ENCODE assay signal across 9 cellular contexts in genomic region chr9:21993893-21994525, GRCh38. TPM values are rescaled to one million over a fixed set of nuclear protein-coding genes. Genes with fewer than 3 reads are reported as not detected.
DNase-seq lines count a peak whose midpoint lies in the region; ATAC-seq and TF ChIP-seq lines count a peak whose summit lies in the region.
"Had no signal": no experiment of that assay in that cellular context is flagged by ENCODE, and none has a peak within 500 bp of the region (broad histone marks: within the 10 kb centered on the region; RNA-seq: fewer than 3 reads in every experiment).

CDKN2A (minus strand) TSS chr9:21994392.

- H3K36me3 ChIP-seq in muscle layer of duodenum (ENCODE audit: control insufficient read depth in 1 of 2, insufficient read depth in 2 of 2, low read length in 2 of 2) = peaks cover 0 to 3% of the 10 kb centered on the region in 2 donors

- no peaks in the 10 kb centered on the region for H3K9me3 Mint-ChIP-seq in endothelial cell (ENCODE audit: unreplicated experiment)

- CTCF ChIA-PET in HEK293T (lab: Yijun Ruan, JAX) = interaction anchor here (0.6 to 2.6 kb wide), 2 partner anchors 14 to 235 kb away, joined by 3 to 9 read pairs; no protein-coding TSS in a partner anchor

- peaks cover 27% of the 10 kb centered on the region for H3K27me3 Mint-ChIP-seq in endothelial cell (ENCODE audit: unreplicated experiment)

- peaks cover 0 to 13% of the 10 kb centered on the region in 2 donors for H3K4me1 ChIP-seq in muscle layer of duodenum (ENCODE audit: control insufficient read depth in 1 of 2, insufficient read depth in 2 of 2, low read length in 2 of 2)
- H3K4me1 ChIP-seq: A549 had no signal

- peak; percentile 49 for ATAC-seq in activated CD4-positive, CD25-positive, alpha-beta regulatory T cell treated with anti-CD3 and anti-CD28 coated beads, Interleukin-2, amount 50 U/mL, for 24 hours
- ATAC-seq: A549 had no signal

- H3K36me3 Mint-ChIP-seq in endothelial cell (ENCODE audit: low read depth, unreplicated experiment) = peaks cover 7% of the 10 kb centered on the region

- H3K9me3 ChIP-seq in muscle layer of duodenum (ENCODE audit: control insufficient read depth in 1 of 2, low read length in 2 of 2) = no peaks in the 10 kb centered on the region
- H3K9me3 ChIP-seq: A549 had no signal

- peak within 1 kb of the TSS; percentile 90 to 93 for H3K4me3 ChIP-seq in muscle layer of duodenum (ENCODE audit: low read depth in 1 of 2, low read length in 2 of 2)
- H3K4me3 ChIP-seq: A549 had no signal

- POLR2A ChIA-PET in HEK293T (lab: Yijun Ruan, JAX) = interaction anchor here (1.0 to 3.7 kb wide), 5 partner anchors 14 to 244 kb away, joined by 3 to 24 read pairs (median 4); partner anchors contain the start of gene CDKN2B

- DNase-seq in NCI-H1092 treated with DMSO at 0.1 percent for 48 hours (lab: John Stamatoyannopoulos, UW) (peak; percentile 98), NCI-H1092 (lab: John Stamatoyannopoulos, UW) (no peak), HEK293T (ENCODE audit: extremely low spot score) (no peak), NCI-H146 treated with DMSO at 0.1 percent for 48 hours (lab: John Stamatoyannopoulos, UW; ENCODE audit: unreplicated experiment) (peak; percentile 92), endothelial cell (ENCODE audit: low spot score) (peak; percentile 42), foreskin melanocyte (no peak)

- no peak for TF ChIP-seq CTCF in endothelial cell (IDR thresholded peaks at IDR 0.05; ENCODE audit: unreplicated experiment)

- peaks cover 26% of the 10 kb centered on the region for H3K27me3 ChIP-seq in muscle layer of duodenum (ENCODE audit: low read depth, low read length)

- H3K4me1 Mint-ChIP-seq in endothelial cell (ENCODE audit: unreplicated experiment) = peaks cover 16% of the 10 kb centered on the region

- peak within 1 kb of the TSS; percentile 68 for H3K27ac Mint-ChIP-seq in endothelial cell (ENCODE audit: unreplicated experiment)

- H3K27ac ChIP-seq in muscle layer of duodenum (ENCODE audit: low read length) = peak within 1 kb of the TSS; percentile 72
- H3K27ac ChIP-seq: A549 had no signal

- peak within 1 kb of the TSS; percentile 91 for H3K4me3 Mint-ChIP-seq in endothelial cell (ENCODE audit: unreplicated experiment)

TF ChIP-seq in HEK293T, 16 proteins besides CTCF, POLR2A, EP300 and RAD21:
- TF ChIP-seq L3MBTL2 (conservative IDR thresholded peaks at IDR 0.05) (peak; percentile 29; the same call in 1 of the 2 replicates), FOXA1 (IDR thresholded peaks at IDR 0.05) (no peak), TARDBP (IDR thresholded peaks at IDR 0.05) (no peak), ARNT (IDR thresholded peaks at IDR 0.05) (no peak), FOXM1 (IDR thresholded peaks at IDR 0.05; ENCODE audit: borderline replicate concordance) (no peak), FOXK2 (IDR thresholded peaks at IDR 0.05) (no peak), ELF4 (IDR thresholded peaks at IDR 0.05) (no peak), ZNF384 (IDR thresholded peaks at IDR 0.05) (no peak)
- TF ChIP-seq, protein P1, sequence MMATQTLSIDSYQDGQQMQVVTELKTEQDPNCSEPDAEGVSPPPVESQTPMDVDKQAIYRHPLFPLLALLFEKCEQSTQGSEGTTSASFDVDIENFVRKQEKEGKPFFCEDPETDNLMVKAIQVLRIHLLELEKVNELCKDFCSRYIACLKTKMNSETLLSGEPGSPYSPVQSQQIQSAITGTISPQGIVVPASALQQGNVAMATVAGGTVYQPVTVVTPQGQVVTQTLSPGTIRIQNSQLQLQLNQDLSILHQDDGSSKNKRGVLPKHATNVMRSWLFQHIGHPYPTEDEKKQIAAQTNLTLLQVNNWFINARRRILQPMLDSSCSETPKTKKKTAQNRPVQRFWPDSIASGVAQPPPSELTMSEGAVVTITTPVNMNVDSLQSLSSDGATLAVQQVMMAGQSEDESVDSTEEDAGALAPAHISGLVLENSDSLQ (IDR thresholded peaks at IDR 0.05) = no peak

RNA-seq across cellular contexts. Expression of gene CDKN2A, which starts in this region (rescaled TPM):
- not detected for total RNA-seq in endothelial cell (ENCODE audit: unreplicated experiment)

Comparison
In these comparisons a context has a peak if more than half of its experiments do, and no peak if none do; other contexts are left out.
1. DNase-seq: peak in NCI-H1092 treated with DMSO at 0.1 percent for 48 hours (single experiment) and NCI-H146 treated with DMSO at 0.1 percent for 48 hours (single experiment); none in NCI-H1092 (single experiment), HEK293T (single experiment) and foreskin melanocyte (single experiment).
2. Peak in DNase-seq in endothelial cell; RNA of the gene not detected or under 1 TPM.